8 cellular contexts compared by ENCODE assay signal in the genomic region with DNA sequence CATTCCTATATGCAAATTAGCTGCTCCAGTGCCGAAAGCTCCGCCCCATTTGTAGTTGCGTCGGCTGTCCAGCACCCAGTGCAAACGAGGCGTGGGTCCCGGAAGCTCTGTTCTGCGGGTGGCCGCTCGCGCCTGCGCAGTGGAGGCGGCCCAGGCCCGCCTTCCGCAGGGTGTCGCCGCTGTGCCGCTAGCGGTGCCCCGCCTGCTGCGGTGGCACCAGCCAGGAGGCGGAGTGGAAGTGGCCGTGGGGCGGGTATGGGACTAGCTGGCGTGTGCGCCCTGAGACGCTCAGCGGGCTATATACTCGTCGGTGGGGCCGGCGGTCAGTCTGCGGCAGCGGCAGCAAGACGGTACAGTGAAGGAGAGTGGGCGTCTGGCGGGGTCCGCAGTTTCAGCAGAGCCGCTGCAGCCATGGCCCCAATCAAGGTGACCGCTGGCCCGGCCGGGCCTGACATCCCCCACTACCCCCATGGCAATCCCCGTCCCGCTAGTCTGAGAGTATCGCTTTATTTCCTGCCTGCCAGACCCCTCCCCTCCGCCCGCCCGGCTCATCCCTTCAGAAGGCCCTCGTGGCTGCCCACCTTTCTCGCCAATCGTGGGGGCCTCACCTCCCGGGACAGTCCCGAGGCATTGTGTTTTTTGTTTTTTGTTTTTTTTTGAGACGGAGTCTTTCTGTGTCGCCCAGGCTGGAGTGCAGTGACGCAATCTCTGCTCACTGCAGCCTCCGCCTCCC. TPM values are rescaled to one million over a fixed set of nuclear protein-coding genes. Genes with fewer than 3 reads are reported as not detected.
DNase-seq lines count a peak whose midpoint lies in the region; TF ChIP-seq lines count a peak whose summit lies in the region.

A gene (plus strand): TSS at position 161 of the 733 bp plus-strand sequence. CDS start 95 bp downstream, at position 256.

- H3F3A ChIP-seq in MM.1S (ENCODE audit: insufficient read depth, low read length): peaks cover 39% of the 10 kb centered on the region

- no CpG with 5 or more reads among the region's 57 CpGs for WGBS in H9 (ENCODE audit: extremely low coverage, insufficient read length, low lambda C conversion rate)

- H3K56ac ChIP-seq in H9 (ENCODE audit: insufficient read length, low read depth, low read length): no peak within 1 kb of the TSS

- H3K27me3 Mint-ChIP-seq in H9 (ENCODE audit: low read depth) (no peaks in the 10 kb centered on the region), nephron (ENCODE audit: low read depth) (no peaks in the 10 kb centered on the region)
- no peaks in the 10 kb centered on the region for H3K27me3 Mint-ChIP-seq in stimulated activated naive CD8-positive, alpha-beta T cell treated with anti-CD3 and anti-CD28 coated beads, Interleukin-15, Interleukin-2, amounts not matched to agents 100 ng/mL and 50 ng/mL, for 24 hours

- H3K9me3 ChIP-seq in H9 (ENCODE audit: control insufficient read depth, low read depth, low read length) (no peaks in the 10 kb centered on the region), MM.1S (replicated peaks; ENCODE audit: insufficient read depth, low read length) (no peaks in the 10 kb centered on the region)

- DNase-seq in GDM1 (lab: John Stamatoyannopoulos, UW) (peak; percentile 98), H9 (peak; percentile 94), MM.1S (peak; percentile 98), SHP77 treated with DMSO at 0.1 percent for 48 hours (lab: John Stamatoyannopoulos, UW) (peak; percentile 82), fibroblast of pulmonary artery (ENCODE audit: low read depth) (peak; percentile 97)
- peak; percentile 98 for DNase-seq in activated effector memory CD4-positive, alpha-beta T cell treated with anti-CD3 and anti-CD28 coated beads, Interleukin-2, amount 50 U/mL, for 16 hours

- H3K23ac ChIP-seq in H9 (ENCODE audit: insufficient read length, low read depth, low read length): no peak within 1 kb of the TSS

- H4K91ac ChIP-seq in H9 (ENCODE audit: insufficient read length, low read depth, low read length): no peak within 1 kb of the TSS

- no peak within 1 kb of the TSS for H2BK5ac ChIP-seq in H9 (ENCODE audit: insufficient read length, low read length)

- H3K23me2 ChIP-seq in H9 (ENCODE audit: insufficient read length, low read depth, low read length, poor library complexity, severe bottlenecking): peaks cover 3% of the 10 kb centered on the region

- H2BK120ac ChIP-seq in H9 (ENCODE audit: low read depth, low read length, poor library complexity, severe bottlenecking): no peak within 1 kb of the TSS

- H3K36me3 ChIP-seq in MM.1S (replicated peaks; ENCODE audit: insufficient read depth, low read length): no peaks in the 10 kb centered on the region

- H3K27ac ChIP-seq in H9 (ENCODE audit: insufficient read length, low read depth, low read length) (peak within 1 kb of the TSS; percentile 79), MM.1S (ENCODE audit: low read length) (peak within 1 kb of the TSS; percentile 100)

- H2BK12ac ChIP-seq in H9 (ENCODE audit: insufficient read length, low read depth, low read length): no peak within 1 kb of the TSS

- H3K4me1 ChIP-seq in H9 (ENCODE audit: insufficient read depth, low read length) (no peaks in the 10 kb centered on the region), MM.1S (ENCODE audit: low read length) (peaks cover 6% of the 10 kb centered on the region)

- H2AFZ ChIP-seq in H9 (ENCODE audit: low read length) (peak within 1 kb of the TSS; percentile 43), MM.1S (ENCODE audit: low read length) (peak within 1 kb of the TSS; percentile 63)

- 0 out of 2 replicates have a peak, but pooled peaks cover under 1% of the 10 kb centered on the region for H3K79me2 ChIP-seq in H9 (ENCODE audit: insufficient read depth, low read length)
- peaks cover 46% of the 10 kb centered on the region for H3K79me2 ChIP-seq in MM.1S (ENCODE audit: low read length)

- peak within 1 kb of the TSS; percentile 76 for H3K18ac ChIP-seq in H9 (ENCODE audit: insufficient read length, low read depth, low read length)

- H3K4me3 Mint-ChIP-seq in H9 (peak within 1 kb of the TSS; percentile 90 to 93), nephron (peak within 1 kb of the TSS; percentile 94 to 99 (median 96))
- H3K4me3 Mint-ChIP-seq in stimulated activated naive CD8-positive, alpha-beta T cell treated with anti-CD3 and anti-CD28 coated beads, Interleukin-15, Interleukin-2, amounts not matched to agents 100 ng/mL and 50 ng/mL, for 24 hours: peak within 1 kb of the TSS; percentile 98

- H4K20me1 ChIP-seq in H9 (ENCODE audit: control insufficient read depth, insufficient read depth, insufficient read length) (peaks cover 2% of the 10 kb centered on the region), MM.1S (ENCODE audit: insufficient read depth, low read length) (no peaks in the 10 kb centered on the region)

- H3K27me3 ChIP-seq in H9 (ENCODE audit: insufficient read depth, low read length) (no peaks in the 10 kb centered on the region), MM.1S (replicated peaks; ENCODE audit: insufficient read depth, low read length) (no peaks in the 10 kb centered on the region)

- H3K4ac ChIP-seq in H9 (ENCODE audit: low read depth, low read length): no peak within 1 kb of the TSS

- H3K4me1 Mint-ChIP-seq in H9: peaks cover 17 to 18% of the 10 kb centered on the region in 2 experiments
- H3K4me1 Mint-ChIP-seq in nephron: peaks cover 16% of the 10 kb centered on the region
- H3K4me1 Mint-ChIP-seq in stimulated activated naive CD8-positive, alpha-beta T cell treated with anti-CD3 and anti-CD28 coated beads, Interleukin-15, Interleukin-2, amounts not matched to agents 100 ng/mL and 50 ng/mL, for 24 hours (ENCODE audit: low read depth): peaks cover 38% of the 10 kb centered on the region

- TF ChIP-seq CTCF in H9 (conservative IDR thresholded peaks at IDR 0.05): peak; percentile 32; the same call in 2 of the 3 replicates
- peak; percentile 25; the same call in 1 of the 2 replicates for TF ChIP-seq CTCF in MM.1S (IDR thresholded peaks at IDR 0.05; ENCODE audit: low read length)
- peak; percentile 1 for TF ChIP-seq CTCF in fibroblast of pulmonary artery (IDR thresholded peaks at IDR 0.05; ENCODE audit: low read length, missing control alignments)
- TF ChIP-seq CTCF in nephron (IDR thresholded peaks at IDR 0.05; ENCODE audit: unreplicated experiment in 3 of 3): peak in 2 of 3 experiments; percentile 7 to 28

- no peak within 1 kb of the TSS for H2AK5ac ChIP-seq in H9 (ENCODE audit: insufficient read length, low read length)

- no peaks in the 10 kb centered on the region for H3K9me2 ChIP-seq in MM.1S (replicated peaks; ENCODE audit: insufficient read depth, low read length)

- H4K5ac ChIP-seq in H9 (ENCODE audit: insufficient read length, low read depth, low read length): no peak within 1 kb of the TSS

- H4K8ac ChIP-seq in H9 (replicated peaks; ENCODE audit: insufficient read length, low read depth, low read length): no peak within 1 kb of the TSS

- H3K9ac ChIP-seq in H9 (ENCODE audit: extremely low read depth, insufficient read length, low read length) (peak within 1 kb of the TSS; percentile 73), MM.1S (ENCODE audit: low read length) (peak within 1 kb of the TSS; percentile 92)

- H3K79me1 ChIP-seq in H9 (ENCODE audit: insufficient read depth, low read depth, low read length, poor library complexity, severe bottlenecking): no peaks in the 10 kb centered on the region

- H3T11ph ChIP-seq in H9 (ENCODE audit: low read length): no peak within 1 kb of the TSS

- no peak within 1 kb of the TSS for H2BK20ac ChIP-seq in H9 (ENCODE audit: low read depth, low read length, poor library complexity, severe bottlenecking)

- H3K14ac ChIP-seq in H9 (ENCODE audit: insufficient read depth, low read length): peak within 1 kb of the TSS; percentile 77

- H3K36me3 Mint-ChIP-seq in H9 (ENCODE audit: insufficient read depth in 1 of 3, low read depth in 3 of 3) (peaks cover 25 to 46% (median 43%) of the 10 kb centered on the region in 3 experiments; a peak in 6 of 7 replicates), nephron (ENCODE audit: low read depth) (peaks cover 16% of the 10 kb centered on the region)
- H3K36me3 Mint-ChIP-seq in stimulated activated naive CD8-positive, alpha-beta T cell treated with anti-CD3 and anti-CD28 coated beads, Interleukin-15, Interleukin-2, amounts not matched to agents 100 ng/mL and 50 ng/mL, for 24 hours (ENCODE audit: low read depth): peaks cover 38% of the 10 kb centered on the region

- H3K27ac Mint-ChIP-seq in H9 (peak within 1 kb of the TSS; percentile 99 to 100 (median 99)), nephron (peak within 1 kb of the TSS; percentile 100)
- H3K27ac Mint-ChIP-seq in stimulated activated naive CD8-positive, alpha-beta T cell treated with anti-CD3 and anti-CD28 coated beads, Interleukin-15, Interleukin-2, amounts not matched to agents 100 ng/mL and 50 ng/mL, for 24 hours: peak within 1 kb of the TSS; percentile 99

- H3K4me3 ChIP-seq in MM.1S (ENCODE audit: low read length) (peak within 1 kb of the TSS; percentile 78), fibroblast of pulmonary artery (replicated peaks; ENCODE audit: low read depth, low read length) (peak within 1 kb of the TSS; percentile 69)

- H2BK15ac ChIP-seq in H9 (ENCODE audit: low read depth, low read length): no peak within 1 kb of the TSS

- H3K9me3 Mint-ChIP-seq in H9 (no peaks in the 10 kb centered on the region), nephron (no peaks in the 10 kb centered on the region)
- H3K9me3 Mint-ChIP-seq in stimulated activated naive CD8-positive, alpha-beta T cell treated with anti-CD3 and anti-CD28 coated beads, Interleukin-15, Interleukin-2, amounts not matched to agents 100 ng/mL and 50 ng/mL, for 24 hours: no peaks in the 10 kb centered on the region

- H3K4me2 ChIP-seq in H9 (ENCODE audit: insufficient read depth, insufficient read length, low read length) (peak within 1 kb of the TSS; percentile 65), MM.1S (ENCODE audit: low read depth, low read length) (peak within 1 kb of the TSS; percentile 93)

RNA-seq across cellular contexts. Expression of the gene that starts here (rescaled TPM):
- total RNA-seq in H9 (2021): 225 and 228 TPM in 2 replicates

Comparison
In these comparisons a context has a peak if more than half of its experiments do, and no peak if none do; other contexts are left out.
1. Peak in every context shown above with its lines: DNase-seq, H3K4me3 ChIP-seq and H3K27ac ChIP-seq.